Comparison of ENCODE assay signal across 15 cellular contexts in genomic region chr1:31371560-31371959, GRCh38. TPM values are rescaled to one million over a fixed set of nuclear protein-coding genes. Genes with fewer than 3 reads are reported as not detected.
DNase-seq lines count a peak whose midpoint lies in the region; ATAC-seq and TF ChIP-seq lines count a peak whose summit lies in the region.
"Had no signal": no experiment of that assay in that cellular context is flagged by ENCODE, and none has a peak within 500 bp of the region (broad histone marks: within the 10 kb centered on the region; RNA-seq: fewer than 3 reads in every experiment).

No MANE protein-coding gene starts in this region.

- in situ Hi-C loops in ACHN (cut with HindIII; ENCODE audit: low pct_ligation_motif_present, low pct_unique_long_range_greater_than_20kb, low sequenced_read_pairs) = no loop called here

- peaks cover 19% of the 10 kb centered on the region for H3K4me1 Mint-ChIP-seq in T-helper 17 cell
- peaks cover 39% of the 10 kb centered on the region for H3K4me1 Mint-ChIP-seq in nephron progenitor cell

- no peaks in the 10 kb centered on the region for H3K27me3 ChIP-seq in right cardiac atrium (ENCODE audit: control insufficient read depth, insufficient read depth)

- H3K27ac ChIP-seq in right cardiac atrium (ENCODE audit: low read length) = peak overlapping the region; percentile 69

- peak overlapping the region; percentile 38 for H3K4me3 ChIP-seq in right cardiac atrium (ENCODE audit: low read length)

- no peak for TF ChIP-seq CTCF in nephron progenitor cell (IDR thresholded peaks at IDR 0.05)

- H3K36me3 Mint-ChIP-seq in T-helper 17 cell (ENCODE audit: low read depth) = no peaks in the 10 kb centered on the region
- no peaks in the 10 kb centered on the region for H3K36me3 Mint-ChIP-seq in nephron progenitor cell (ENCODE audit: low read depth)

- peaks cover 10% of the 10 kb centered on the region for H3K4me1 ChIP-seq in right cardiac atrium (ENCODE audit: control insufficient read depth, insufficient read depth, low read length)

- peak overlapping the region; percentile 72 for H3K27ac Mint-ChIP-seq in T-helper 17 cell
- no peak overlapping the region for H3K27ac Mint-ChIP-seq in nephron progenitor cell
- H3K27ac Mint-ChIP-seq: activated CD8-positive, alpha-beta T cell treated with anti-CD3 and anti-CD28 coated beads for 36 hours had no signal

- no peaks in the 10 kb centered on the region for H3K9me3 ChIP-seq in T-helper 17 cell (ENCODE audit: control insufficient read depth, low read length, poor library complexity, severe bottlenecking)
- no peaks in the 10 kb centered on the region for H3K9me3 ChIP-seq in right cardiac atrium (ENCODE audit: control insufficient read depth, low read length)

- H3K9me3 Mint-ChIP-seq in nephron progenitor cell = no peaks in the 10 kb centered on the region
- H3K9me3 Mint-ChIP-seq: activated CD8-positive, alpha-beta T cell treated with anti-CD3 and anti-CD28 coated beads for 36 hours had no signal

- intact Hi-C loops in right cardiac atrium (cut with DNase I) = no loop called here

- ATAC-seq in T-helper 17 cell (no peak), right cardiac atrium (no peak), GM19351 (IDR thresholded peaks at IDR 0.05; ENCODE audit: unreplicated experiment) (no peak)
- ATAC-seq: activated CD8-positive, alpha-beta T cell treated with anti-CD3 and anti-CD28 coated beads for 36 hours; sciatic nerve had no signal

- H3K4me3 Mint-ChIP-seq in T-helper 17 cell (no peak overlapping the region), nephron progenitor cell (peak overlapping the region; percentile 24)
- H3K4me3 Mint-ChIP-seq: activated CD8-positive, alpha-beta T cell treated with anti-CD3 and anti-CD28 coated beads for 36 hours had no signal

- 32% methylated on average over 6 of the region's 6 CpGs for WGBS in right cardiac atrium

- DNase-seq in ACHN (peak; percentile 62), T-helper 17 cell (no peak), right cardiac atrium (no peak), nephron progenitor cell (no peak), NCI-H187 treated with DMSO at 0.1 percent for 48 hours (lab: John Stamatoyannopoulos, UW) (no peak), SIG-M5 (lab: John Stamatoyannopoulos, UW) (no peak)
- no peak for DNase-seq in activated T-cell treated with anti-CD3 and anti-CD28 coated beads, Interleukin-2, amount 50 U/mL, for 48 hours
- DNase-seq: activated CD8-positive, alpha-beta T cell treated with anti-CD3 and anti-CD28 coated beads for 36 hours; activated naive CD4-positive, alpha-beta T cell treated with Interleukin-2 at 50 U/mL for 16 hours; DND-41; mesendoderm; NCI-H2029; SW 1271 had no signal

- H3K27me3 Mint-ChIP-seq in T-helper 17 cell (peaks cover 11% of the 10 kb centered on the region), nephron progenitor cell (ENCODE audit: low read depth, poor library complexity) (peaks cover 7% of the 10 kb centered on the region)
- H3K27me3 Mint-ChIP-seq: activated CD8-positive, alpha-beta T cell treated with anti-CD3 and anti-CD28 coated beads for 36 hours had no signal

RNA-seq across cellular contexts. Expression of gene FABP3, which starts 1.3 kb away (rescaled TPM):
- total RNA-seq in T-helper 17 cell (not detected), right cardiac atrium (1,000 to 10,000 TPM; 2,322 to 2,894 (median 2,708) TPM)
- 6,193 TPM for polyA plus RNA-seq in right cardiac atrium

RNA-seq across cellular contexts. Expression of gene SERINC2, which starts 41.5 kb away (rescaled TPM):
- total RNA-seq in T-helper 17 cell (under 1 TPM in 1 of 2 donors, not detected in 1; 0.32 TPM), right cardiac atrium (1 to 10 TPM; 1.3 to 1.7 (median 1.4) TPM)
- 2.5 TPM for polyA plus RNA-seq in right cardiac atrium

Comparison
In these comparisons a context has a peak if more than half of its experiments do, and no peak if none do; other contexts are left out.
1. RNA of gene FABP3, which starts 1.3 kb away (total RNA-seq): 2,322 to 2,894 TPM in right cardiac atrium; not detected in T-helper 17 cell; every median in the first group is over 1,000 times any median in the second.